23 cellular contexts compared by ENCODE assay signal in genomic region chr5:75358117-75358516, GRCh38. TPM values are rescaled to one million over a fixed set of nuclear protein-coding genes. Genes with fewer than 3 reads are reported as not detected.
DNase-seq lines count a peak whose midpoint lies in the region; ATAC-seq and TF ChIP-seq lines count a peak whose summit lies in the region.
"Had no signal": no experiment of that assay in that cellular context is flagged by ENCODE, and none has a peak within 500 bp of the region (broad histone marks: within the 10 kb centered on the region; RNA-seq: fewer than 3 reads in every experiment).

No MANE protein-coding gene starts in this region.

- peak; percentile 53 to 58 for ATAC-seq in activated CD4-positive, CD25-positive, alpha-beta regulatory T cell treated with anti-CD3 and anti-CD28 coated beads, Interleukin-2, amount 50 U/mL, for 24 hours
- ATAC-seq: A549 had no signal

- H3K9me3 ChIP-seq in osteoblast (ENCODE audit: low read depth, low read length): no peaks in the 10 kb centered on the region
- H3K9me3 ChIP-seq in skeletal muscle satellite cell (replicated peaks; ENCODE audit: low read length): no peaks in the 10 kb centered on the region
- no peaks in the 10 kb centered on the region for H3K9me3 ChIP-seq in Caco-2
- H3K9me3 ChIP-seq: A549; BE2C; BLaER1 treated with 17β-estradiol and CSF1 and Interleukin-3, amounts not matched to agents 10 nM and 100 nM; HAP-1 had no signal

- no TSS peak for BruUV-seq in Caco-2 (replicated peaks; lab: Mats Ljungman, UMichigan)

- H3K36me3 ChIP-seq in osteoblast (ENCODE audit: insufficient read depth, low read length) (peaks cover 78% of the 10 kb centered on the region), skeletal muscle satellite cell (ENCODE audit: insufficient read depth, low read length) (peaks cover 86% of the 10 kb centered on the region), Caco-2 (ENCODE audit: control insufficient read depth, insufficient read depth, low read length) (peaks cover 9% of the 10 kb centered on the region)

- CTCF ChIA-PET in Caco-2 (lab: Charles Lee): no interaction called here

- H3K27ac Mint-ChIP-seq in Caco-2 (ENCODE audit: unreplicated experiment): no peak overlapping the region
- no peak overlapping the region for H3K27ac Mint-ChIP-seq in activated T-helper 2 cell treated with anti-CD3 and anti-CD28 coated beads, Interferon-gamma antibody, Interleukin-2, Interleukin-4, amounts not matched to agents 10 μg/mL and 5 μg/mL and 100 μg/mL, durations not matched to agents 14 hours and 24 hours and 36 hours
- H3K27ac Mint-ChIP-seq: CD4-positive, alpha-beta T cell; CD8-positive, alpha-beta memory T cell; HFFc6 had no signal

- no peaks in the 10 kb centered on the region for H3K27me3 Mint-ChIP-seq in Caco-2 (ENCODE audit: insufficient read depth, unreplicated experiment)
- H3K27me3 Mint-ChIP-seq in activated T-helper 2 cell treated with anti-CD3 and anti-CD28 coated beads, Interferon-gamma antibody, Interleukin-2, Interleukin-4, amounts not matched to agents 10 μg/mL and 5 μg/mL and 100 μg/mL, durations not matched to agents 14 hours and 24 hours and 36 hours (ENCODE audit: low read depth): no peaks in the 10 kb centered on the region
- H3K27me3 Mint-ChIP-seq: CD4-positive, alpha-beta T cell; CD8-positive, alpha-beta memory T cell had no signal

- POLR2A ChIA-PET in Caco-2 (lab: Charles Lee): no interaction called here

- H3K4me1 Mint-ChIP-seq in Caco-2 (ENCODE audit: low read depth, unreplicated experiment): no peaks in the 10 kb centered on the region
- peaks cover 1% of the 10 kb centered on the region for H3K4me1 Mint-ChIP-seq in activated T-helper 2 cell treated with anti-CD3 and anti-CD28 coated beads, Interferon-gamma antibody, Interleukin-2, Interleukin-4, amounts not matched to agents 10 μg/mL and 5 μg/mL and 100 μg/mL, durations not matched to agents 14 hours and 24 hours and 36 hours (ENCODE audit: low read depth)
- H3K4me1 Mint-ChIP-seq: CD14-positive monocyte; CD8-positive, alpha-beta memory T cell had no signal

- H3K36me3 Mint-ChIP-seq in Caco-2 (ENCODE audit: insufficient read depth, unreplicated experiment): peaks cover 89% of the 10 kb centered on the region
- H3K36me3 Mint-ChIP-seq in activated T-helper 2 cell treated with anti-CD3 and anti-CD28 coated beads, Interferon-gamma antibody, Interleukin-2, Interleukin-4, amounts not matched to agents 10 μg/mL and 5 μg/mL and 100 μg/mL, durations not matched to agents 14 hours and 24 hours and 36 hours (ENCODE audit: low read depth): peaks cover 76% of the 10 kb centered on the region

- H3K4me1 ChIP-seq in osteoblast (ENCODE audit: insufficient read depth, low read length) (peaks cover 4% of the 10 kb centered on the region), skeletal muscle satellite cell (ENCODE audit: control insufficient read depth, insufficient read depth, low read length) (peaks cover 14% of the 10 kb centered on the region), Caco-2 (no peaks in the 10 kb centered on the region)
- H3K4me1 ChIP-seq: A549; BE2C; BLaER1 treated with 17β-estradiol and CSF1 and Interleukin-3, amounts not matched to agents 10 nM and 100 nM; HAP-1 had no signal

- H3K9me3 Mint-ChIP-seq in Caco-2 (ENCODE audit: unreplicated experiment): no peaks in the 10 kb centered on the region
- no peaks in the 10 kb centered on the region for H3K9me3 Mint-ChIP-seq in activated T-helper 2 cell treated with anti-CD3 and anti-CD28 coated beads, Interferon-gamma antibody, Interleukin-2, Interleukin-4, amounts not matched to agents 10 μg/mL and 5 μg/mL and 100 μg/mL, durations not matched to agents 14 hours and 24 hours and 36 hours
- H3K9me3 Mint-ChIP-seq: CD14-positive monocyte; CD4-positive, alpha-beta T cell; CD8-positive, alpha-beta memory T cell; HFFc6 had no signal

- no peaks in the 10 kb centered on the region for H4K20me1 ChIP-seq in osteoblast (ENCODE audit: insufficient read depth, low read length)

- H3K4me2 ChIP-seq in osteoblast (ENCODE audit: insufficient read depth, low read length) (no peak overlapping the region), skeletal muscle satellite cell (ENCODE audit: low read length) (no peak overlapping the region)
- H3K4me2 ChIP-seq: A549; BLaER1 treated with 17β-estradiol and CSF1 and Interleukin-3, amounts not matched to agents 10 nM and 100 nM had no signal

- H3K27me3 ChIP-seq in osteoblast (ENCODE audit: insufficient read depth, low read length): no peaks in the 10 kb centered on the region
- no peaks in the 10 kb centered on the region for H3K27me3 ChIP-seq in skeletal muscle satellite cell (ENCODE audit: control insufficient read depth, insufficient read depth, low read length)
- no peaks in the 10 kb centered on the region for H3K27me3 ChIP-seq in Caco-2 (replicated peaks; ENCODE audit: control insufficient read depth, insufficient read depth, low read length)
- H3K27me3 ChIP-seq: BE2C; BLaER1 treated with 17β-estradiol and CSF1 and Interleukin-3, amounts not matched to agents 10 nM and 100 nM had no signal

- H3K4me3 ChIP-seq in osteoblast (ENCODE audit: insufficient read depth, low read length) (no peak overlapping the region), skeletal muscle satellite cell (ENCODE audit: low read length) (no peak overlapping the region), Caco-2 (ENCODE audit: low read depth, low read length) (no peak overlapping the region)
- H3K4me3 ChIP-seq: A549; BLaER1 treated with 17β-estradiol and CSF1 and Interleukin-3, amounts not matched to agents 10 nM and 100 nM; HAP-1 had no signal

- H3K27ac ChIP-seq in osteoblast (ENCODE audit: low read depth, low read length): peak overlapping the region; percentile 8
- H3K27ac ChIP-seq: A549; BLaER1 treated with 17β-estradiol and CSF1 and Interleukin-3, amounts not matched to agents 10 nM and 100 nM had no signal

- intact Hi-C loops in Caco-2 (cut with micrococcal nuclease; ENCODE audit: unreplicated experiment): no loop called here
- intact Hi-C loops in activated T-helper 2 cell treated with anti-CD3 and anti-CD28 coated beads, Interferon-gamma antibody, Interleukin-2, Interleukin-4, amounts not matched to agents 10 μg/mL and 5 μg/mL and 100 μg/mL, durations not matched to agents 14 hours and 24 hours and 36 hours (cut with micrococcal nuclease): no loop called here

- no peaks in the 10 kb centered on the region for H3K79me2 ChIP-seq in osteoblast (ENCODE audit: insufficient read depth, low read length)

- TF ChIP-seq CTCF in osteoblast (IDR thresholded peaks at IDR 0.05; ENCODE audit: extremely low read depth, low read depth, low read length): no peak
- TF ChIP-seq CTCF in Caco-2 (IDR thresholded peaks at IDR 0.05; ENCODE audit: insufficient read depth in 1 of 2, low read depth in 1 of 2, low read length in 1 of 2, severe bottlenecking in 1 of 2, unreplicated experiment in 1 of 2): no peak

- H3K9ac ChIP-seq in skeletal muscle satellite cell (ENCODE audit: low read depth, low read length): peak overlapping the region; percentile 34
- H3K9ac ChIP-seq: BLaER1 treated with 17β-estradiol and CSF1 and Interleukin-3, amounts not matched to agents 10 nM and 100 nM had no signal

- no peak overlapping the region for H3K4me3 Mint-ChIP-seq in Caco-2 (ENCODE audit: unreplicated experiment)
- no peak overlapping the region for H3K4me3 Mint-ChIP-seq in activated T-helper 2 cell treated with anti-CD3 and anti-CD28 coated beads, Interferon-gamma antibody, Interleukin-2, Interleukin-4, amounts not matched to agents 10 μg/mL and 5 μg/mL and 100 μg/mL, durations not matched to agents 14 hours and 24 hours and 36 hours (ENCODE audit: low read depth)
- H3K4me3 Mint-ChIP-seq: CD14-positive monocyte; CD4-positive, alpha-beta T cell; CD8-positive, alpha-beta memory T cell; HFFc6 had no signal

- no peak overlapping the region for H2AFZ ChIP-seq in osteoblast (ENCODE audit: low read length)

- no peak for DNase-seq in activated CD4-positive, CD25-positive, alpha-beta regulatory T cell treated with anti-CD3 and anti-CD28 coated beads, Interleukin-2, amount 50 U/mL, for 72 hours
- DNase-seq in osteoblast (ENCODE audit: insufficient read length, low spot score, missing footprints) (no peak), Caco-2 (no peak)
- no peak for DNase-seq in activated T-helper 2 cell treated with anti-CD3 and anti-CD28 coated beads, Interferon-gamma antibody, Interleukin-2, Interleukin-4, amounts not matched to agents 10 μg/mL and 5 μg/mL and 100 μg/mL, durations not matched to agents 14 hours and 24 hours and 36 hours (ENCODE audit: low spot score)
- DNase-seq in activated CD8-positive, alpha-beta memory T cell treated with anti-CD3 and anti-CD28 coated beads for 24 hours: no peak
- DNase-seq: 8988T; ACHN; AML-193; BE2C; Calu3; CD4-positive, alpha-beta T cell; CD8-positive, alpha-beta memory T cell; DMS153; DND-41; GF-D8; GOT3; HFFc6 had no signal

RNA-seq across cellular contexts. Expression of gene HMGCR, which starts 21.1 kb away (rescaled TPM):
- total RNA-seq in osteoblast (144 and 150 TPM in 2 replicates), Caco-2 (2022) (164 and 167 TPM in 2 replicates)
- total RNA-seq in skeletal muscle satellite cell (2012; rRNA removed): 42.6 and 75.5 TPM in 2 replicates
- total RNA-seq in activated T-helper 2 cell treated with anti-CD3 and anti-CD28 coated beads, Interferon-gamma antibody, Interleukin-2, Interleukin-4, amounts not matched to agents 10 μg/mL and 5 μg/mL and 100 μg/mL, durations not matched to agents 14 hours and 24 hours and 36 hours: 122 and 123 TPM in 2 replicates
